Comparison of ENCODE assay signal across 32 cellular contexts in the genomic region with DNA sequence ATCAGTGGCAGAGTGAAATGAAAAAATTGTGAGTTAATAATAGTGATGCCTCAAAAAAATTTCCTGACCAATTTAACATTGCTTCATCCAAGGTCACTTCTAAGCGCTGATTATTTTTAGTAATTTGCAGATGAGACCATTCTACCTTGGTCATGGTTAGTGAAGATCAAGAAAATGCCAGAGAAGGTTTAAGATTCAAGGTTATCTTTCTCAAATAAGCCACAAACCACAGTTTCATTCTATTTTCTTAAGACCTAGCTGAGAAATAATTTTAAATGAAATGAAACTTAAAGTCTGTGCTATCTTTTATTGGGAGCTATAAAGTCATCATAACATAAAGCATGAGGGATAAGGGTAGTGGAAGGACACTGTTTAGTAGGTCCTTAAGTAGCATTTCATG.
"Had no signal": no experiment of that assay in that cellular context is flagged by ENCODE, and none has a peak within 500 bp of the region (broad histone marks: within the 10 kb centered on the region; RNA-seq: fewer than 3 reads in every experiment).

No MANE protein-coding gene starts in this region.

- H3K36me3 ChIP-seq: MG63, Peyer's patch, SJSA1 had no signal

- H3K27ac ChIP-seq: Peyer's patch, SJSA1 had no signal

- H3K4me2 ChIP-seq: SK-N-SH had no signal

- DNase-seq: Kasumi-1, MG63, MV-4-11, NCI-H1092, NCI-H1105, NCI-H1417 treated with DMSO at 0.1 percent for 48 hours, NCI-H1436 treated with DMSO at 0.1 percent for 48 hours, NCI-H1694, NCI-H187, NCI-H1930, NCI-H2029 treated with DMSO at 0.1 percent for 48 hours, NCI-H2081 treated with DMSO at 0.1 percent for 48 hours, NCI-H2107, NCI-H2171, NCI-H226, NCI-H446 treated with DMSO at 0.1 percent for 48 hours, NCI-H510A, NCI-H524, NCI-H526, NCI-H69, NCI-H748 treated with DMSO at 0.1 percent for 48 hours, NCI-H82, OCI-M1, PC-3, Peyer's patch, Right ventricle myocardium superior, RPMI8226, SHP77 treated with DMSO at 0.1 percent for 48 hours, SK-N-SH, SW 1271, T-helper 1 cell had no signal

- H3K9me2 ChIP-seq: SK-N-SH had no signal

- H3K9me3 ChIP-seq: MG63, Peyer's patch, SJSA1, SK-N-SH had no signal

- H3K4me1 ChIP-seq: Peyer's patch, SJSA1 had no signal

- H3K4me3 ChIP-seq: MG63, Peyer's patch, SJSA1 had no signal

- H3K9ac ChIP-seq: SK-N-SH had no signal

- H3K27me3 ChIP-seq: MG63, Peyer's patch, SJSA1 had no signal
